In genomic region chr4:110055014-110055768, GRCh38 we compare ENCODE assay signal across 8 cellular contexts.
DNase-seq lines count a peak whose midpoint lies in the region; ATAC-seq and TF ChIP-seq lines count a peak whose summit lies in the region.

No MANE protein-coding gene starts in this region.

- H3K36me3 Mint-ChIP-seq in activated CD4-positive, alpha-beta memory T cell treated with anti-CD3 and anti-CD28 coated beads for 36 hours, result no peaks in the 10 kb centered on the region
- peaks cover 0 to 23% (median 0%) of the 10 kb centered on the region in 5 donors for H3K36me3 Mint-ChIP-seq in naive thymus-derived CD4-positive, alpha-beta T cell

- no peak overlapping the region for H3K27ac ChIP-seq in naive thymus-derived CD4-positive, alpha-beta T cell (ENCODE audit: low read depth, low read length)
- H3K27ac ChIP-seq in tibial nerve, result no peak overlapping the region

- no peaks in the 10 kb centered on the region for H3K27me3 ChIP-seq in naive thymus-derived CD4-positive, alpha-beta T cell (ENCODE audit: control insufficient read depth in 2 of 2, insufficient read depth in 2 of 2, low read length in 2 of 2)
- H3K27me3 ChIP-seq in tibial nerve (no peaks in the 10 kb centered on the region), MG63 (no peaks in the 10 kb centered on the region)

- no peak overlapping the region for H3K4me3 Mint-ChIP-seq in activated CD4-positive, alpha-beta memory T cell treated with anti-CD3 and anti-CD28 coated beads for 36 hours
- H3K4me3 Mint-ChIP-seq in naive thymus-derived CD4-positive, alpha-beta T cell, result peak overlapping the region in 1 of 10 donors; percentile 76

- peak overlapping the region; percentile 34 for H3K27ac Mint-ChIP-seq in activated CD4-positive, alpha-beta memory T cell treated with anti-CD3 and anti-CD28 coated beads for 36 hours
- H3K27ac Mint-ChIP-seq in naive thymus-derived CD4-positive, alpha-beta T cell, result peak overlapping the region in 1 of 9 donors; percentile 56

- H3K4me1 Mint-ChIP-seq in activated CD4-positive, alpha-beta memory T cell treated with anti-CD3 and anti-CD28 coated beads for 36 hours (ENCODE audit: low read depth), result peaks cover 25% of the 10 kb centered on the region
- H3K4me1 Mint-ChIP-seq in naive thymus-derived CD4-positive, alpha-beta T cell, result peaks cover 5 to 73% (median 11%) of the 10 kb centered on the region in 7 donors

- 75 to 79% methylated on average over 4 of the region's 4 CpGs for WGBS in tibial nerve, 2 donors

- no peak overlapping the region for H3K4me3 ChIP-seq in naive thymus-derived CD4-positive, alpha-beta T cell (ENCODE audit: low read length)
- no peak overlapping the region for H3K4me3 ChIP-seq in tibial nerve
- H3K4me3 ChIP-seq in MG63, result no peak overlapping the region

- no peak for TF ChIP-seq EP300 in tibial nerve (IDR thresholded peaks at IDR 0.05)

- TF ChIP-seq POLR2A in tibial nerve (IDR thresholded peaks at IDR 0.05), result no peak

- ATAC-seq in HG02840 (IDR thresholded peaks at IDR 0.05; ENCODE audit: low FRiP score, unreplicated experiment), result peak; percentile 82
- ATAC-seq in naive thymus-derived CD4-positive, alpha-beta T cell, result peak; percentile 52

- H3K9me3 ChIP-seq in naive thymus-derived CD4-positive, alpha-beta T cell (ENCODE audit: control insufficient read depth in 2 of 3, low read length in 3 of 3), result no peaks in the 10 kb centered on the region
- no peaks in the 10 kb centered on the region for H3K9me3 ChIP-seq in tibial nerve
- no peaks in the 10 kb centered on the region for H3K9me3 ChIP-seq in MG63

- CTCF ChIA-PET in activated CD4-positive, alpha-beta memory T cell treated with anti-CD3 and anti-CD28 coated beads for 36 hours (lab: Charles Lee), result interaction anchor here (0.5 to 1.2 kb wide), 6 partner anchors 156 to 463 kb away, joined by 3 to 4 read pairs (median 3); no protein-coding TSS in a partner anchor
- CTCF ChIA-PET in naive thymus-derived CD4-positive, alpha-beta T cell (lab: Charles Lee), result no interaction called here

- no peaks in the 10 kb centered on the region for H3K9me3 Mint-ChIP-seq in activated CD4-positive, alpha-beta memory T cell treated with anti-CD3 and anti-CD28 coated beads for 36 hours
- no peaks in the 10 kb centered on the region for H3K9me3 Mint-ChIP-seq in naive thymus-derived CD4-positive, alpha-beta T cell

- POLR2A ChIA-PET in activated CD4-positive, alpha-beta memory T cell treated with anti-CD3 and anti-CD28 coated beads for 36 hours (lab: Charles Lee), result interaction anchor here (1.1 to 1.4 kb wide), 2 partner anchors 34 to 141 kb away, joined by 3 read pairs; no protein-coding TSS in a partner anchor
- POLR2A ChIA-PET in naive thymus-derived CD4-positive, alpha-beta T cell (lab: Charles Lee), result interaction anchor here (1.1 kb wide), 1 partner anchor 110 kb away, joined by 4 read pairs; no protein-coding TSS in a partner anchor

- peaks cover 0 to 19% of the 10 kb centered on the region in 2 donors for H3K4me1 ChIP-seq in naive thymus-derived CD4-positive, alpha-beta T cell (ENCODE audit: control insufficient read depth in 2 of 2, insufficient read depth in 2 of 2, low read length in 2 of 2)
- peaks cover 0 to 8% (median 4%) of the 10 kb centered on the region in 4 donors for H3K4me1 ChIP-seq in tibial nerve

- H3K36me3 ChIP-seq in naive thymus-derived CD4-positive, alpha-beta T cell (ENCODE audit: control insufficient read depth in 2 of 3, insufficient read depth in 3 of 3, low read length in 3 of 3), result no peaks in the 10 kb centered on the region
- H3K36me3 ChIP-seq in tibial nerve, result no peaks in the 10 kb centered on the region
- 0 out of 2 replicates have a peak, but pooled peaks cover under 1% of the 10 kb centered on the region for H3K36me3 ChIP-seq in MG63

- TF ChIP-seq CTCF in tibial nerve (IDR thresholded peaks at IDR 0.05), result no peak

- no peaks in the 10 kb centered on the region for H3K27me3 Mint-ChIP-seq in activated CD4-positive, alpha-beta memory T cell treated with anti-CD3 and anti-CD28 coated beads for 36 hours
- no peaks in the 10 kb centered on the region for H3K27me3 Mint-ChIP-seq in naive thymus-derived CD4-positive, alpha-beta T cell

- intact Hi-C loops in activated CD4-positive, alpha-beta memory T cell treated with anti-CD3 and anti-CD28 coated beads for 36 hours (cut with micrococcal nuclease), result loop anchor here (1.0 kb wide), 2 partner anchors 33 to 143 kb away; partner anchors contain the start of gene ELOVL6
- intact Hi-C loops in naive thymus-derived CD4-positive, alpha-beta T cell (cut with micrococcal nuclease), result no loop called here

- peak; percentile 14 for DNase-seq in NCI-H345 (lab: John Stamatoyannopoulos, UW)
- no peak for DNase-seq in NCI-H345 treated with DMSO at 0.1 percent for 48 hours (lab: John Stamatoyannopoulos, UW; ENCODE audit: unreplicated experiment)
- DNase-seq in activated CD4-positive, alpha-beta memory T cell treated with anti-CD3 and anti-CD28 coated beads for 36 hours, result peak; percentile 34
- DNase-seq in naive thymus-derived CD4-positive, alpha-beta T cell, result peak in 1 of 9 donors; percentile 33
- no peak for DNase-seq in NCI-H2081 treated with DMSO at 0.1 percent for 48 hours (lab: John Stamatoyannopoulos, UW)
- DNase-seq in tibial nerve (ENCODE audit: low spot score in 2 of 2), result no peak
- no peak for DNase-seq in MG63

Comparison
In these comparisons a context has a peak if more than half of its experiments do, and no peak if none do; other contexts are left out.
1. DNase-seq: peak in NCI-H345 (single experiment) and activated CD4-positive, alpha-beta memory T cell treated with anti-CD3 and anti-CD28 coated beads for 36 hours (single experiment); none in NCI-H345 treated with DMSO at 0.1 percent for 48 hours (single experiment), NCI-H2081 treated with DMSO at 0.1 percent for 48 hours (single experiment), tibial nerve (0 of 2) and MG63 (single experiment).